Comparison of ENCODE assay signal across 1 cellular context in the genomic region with DNA sequence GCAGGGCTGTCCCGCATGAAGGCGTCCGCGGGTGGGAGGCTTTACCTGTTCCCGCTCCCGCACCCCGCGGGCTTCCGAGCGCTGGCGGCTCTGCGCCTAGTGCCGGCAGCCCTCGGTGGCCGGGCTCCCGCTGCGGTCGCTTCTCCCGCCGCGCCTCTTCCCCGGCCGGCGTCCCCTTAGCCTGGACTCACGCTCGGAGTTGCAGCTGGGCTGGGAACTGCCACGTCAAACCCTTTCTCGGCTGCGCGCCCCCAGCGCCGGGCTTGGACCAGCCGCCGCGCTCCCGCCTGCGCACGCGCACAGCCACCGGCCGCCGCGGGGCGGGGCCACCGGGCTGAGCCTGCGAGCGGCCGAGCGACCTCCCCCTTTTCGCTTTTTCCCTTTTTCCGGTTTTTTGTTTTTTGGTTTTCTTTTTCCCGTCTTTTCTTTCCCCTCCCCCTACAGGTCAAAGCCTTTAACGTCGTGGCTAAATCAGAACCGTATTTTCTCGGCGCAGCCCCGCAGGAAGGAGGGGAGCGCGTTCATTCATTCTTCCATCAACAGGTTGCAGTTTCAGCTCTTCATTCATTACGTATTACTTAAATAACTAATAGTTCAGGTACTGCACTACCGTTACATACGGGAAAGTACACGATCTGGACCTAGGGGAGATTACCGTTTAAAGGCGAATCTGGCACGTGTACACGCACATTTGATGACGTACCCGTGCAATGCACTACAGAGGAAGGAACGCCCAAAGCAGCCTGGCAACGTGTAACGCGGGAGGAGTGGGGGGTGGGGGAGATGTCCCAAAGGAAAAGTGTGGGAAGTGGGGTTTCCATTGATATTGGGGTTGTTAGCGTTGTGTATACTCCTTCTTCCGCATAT.
TF ChIP-seq lines count a peak whose summit lies in the region.

A gene with protein sequence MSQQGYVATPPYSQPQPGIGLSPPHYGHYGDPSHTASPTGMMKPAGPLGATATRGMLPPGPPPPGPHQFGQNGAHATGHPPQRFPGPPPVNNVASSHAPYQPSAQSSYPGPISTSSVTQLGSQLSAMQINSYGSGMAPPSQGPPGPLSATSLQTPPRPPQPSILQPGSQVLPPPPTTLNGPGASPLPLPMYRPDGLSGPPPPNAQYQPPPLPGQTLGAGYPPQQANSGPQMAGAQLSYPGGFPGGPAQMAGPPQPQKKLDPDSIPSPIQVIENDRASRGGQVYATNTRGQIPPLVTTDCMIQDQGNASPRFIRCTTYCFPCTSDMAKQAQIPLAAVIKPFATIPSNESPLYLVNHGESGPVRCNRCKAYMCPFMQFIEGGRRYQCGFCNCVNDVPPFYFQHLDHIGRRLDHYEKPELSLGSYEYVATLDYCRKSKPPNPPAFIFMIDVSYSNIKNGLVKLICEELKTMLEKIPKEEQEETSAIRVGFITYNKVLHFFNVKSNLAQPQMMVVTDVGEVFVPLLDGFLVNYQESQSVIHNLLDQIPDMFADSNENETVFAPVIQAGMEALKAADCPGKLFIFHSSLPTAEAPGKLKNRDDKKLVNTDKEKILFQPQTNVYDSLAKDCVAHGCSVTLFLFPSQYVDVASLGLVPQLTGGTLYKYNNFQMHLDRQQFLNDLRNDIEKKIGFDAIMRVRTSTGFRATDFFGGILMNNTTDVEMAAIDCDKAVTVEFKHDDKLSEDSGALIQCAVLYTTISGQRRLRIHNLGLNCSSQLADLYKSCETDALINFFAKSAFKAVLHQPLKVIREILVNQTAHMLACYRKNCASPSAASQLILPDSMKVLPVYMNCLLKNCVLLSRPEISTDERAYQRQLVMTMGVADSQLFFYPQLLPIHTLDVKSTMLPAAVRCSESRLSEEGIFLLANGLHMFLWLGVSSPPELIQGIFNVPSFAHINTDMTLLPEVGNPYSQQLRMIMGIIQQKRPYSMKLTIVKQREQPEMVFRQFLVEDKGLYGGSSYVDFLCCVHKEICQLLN (minus strand): TSS at position 231 of the 867 bp plus-strand sequence. CDS start 2,430 bp downstream, outside the sequence.

TF ChIP-seq in K562, 482 proteins besides CTCF, POLR2A, EP300 and RAD21 (continued from another document and continues in another):
- TF ChIP-seq, protein P1, sequence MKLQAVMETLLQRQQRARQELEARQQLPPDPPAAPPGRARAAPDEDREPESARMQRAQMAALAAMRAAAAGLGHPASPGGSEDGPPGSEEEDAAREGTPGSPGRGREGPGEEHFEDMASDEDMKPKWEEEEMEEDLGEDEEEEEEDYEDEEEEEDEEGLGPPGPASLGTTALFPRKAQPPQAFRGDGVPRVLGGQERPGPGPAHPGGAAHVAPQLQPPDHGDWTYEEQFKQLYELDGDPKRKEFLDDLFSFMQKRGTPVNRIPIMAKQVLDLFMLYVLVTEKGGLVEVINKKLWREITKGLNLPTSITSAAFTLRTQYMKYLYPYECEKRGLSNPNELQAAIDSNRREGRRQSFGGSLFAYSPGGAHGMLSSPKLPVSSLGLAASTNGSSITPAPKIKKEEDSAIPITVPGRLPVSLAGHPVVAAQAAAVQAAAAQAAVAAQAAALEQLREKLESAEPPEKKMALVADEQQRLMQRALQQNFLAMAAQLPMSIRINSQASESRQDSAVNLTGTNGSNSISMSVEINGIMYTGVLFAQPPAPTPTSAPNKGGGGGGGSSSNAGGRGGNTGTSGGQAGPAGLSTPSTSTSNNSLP (IDR thresholded peaks at IDR 0.05; ENCODE audit: borderline replicate concordance, low read depth, low read length): no peak
- TF ChIP-seq, protein P2, sequence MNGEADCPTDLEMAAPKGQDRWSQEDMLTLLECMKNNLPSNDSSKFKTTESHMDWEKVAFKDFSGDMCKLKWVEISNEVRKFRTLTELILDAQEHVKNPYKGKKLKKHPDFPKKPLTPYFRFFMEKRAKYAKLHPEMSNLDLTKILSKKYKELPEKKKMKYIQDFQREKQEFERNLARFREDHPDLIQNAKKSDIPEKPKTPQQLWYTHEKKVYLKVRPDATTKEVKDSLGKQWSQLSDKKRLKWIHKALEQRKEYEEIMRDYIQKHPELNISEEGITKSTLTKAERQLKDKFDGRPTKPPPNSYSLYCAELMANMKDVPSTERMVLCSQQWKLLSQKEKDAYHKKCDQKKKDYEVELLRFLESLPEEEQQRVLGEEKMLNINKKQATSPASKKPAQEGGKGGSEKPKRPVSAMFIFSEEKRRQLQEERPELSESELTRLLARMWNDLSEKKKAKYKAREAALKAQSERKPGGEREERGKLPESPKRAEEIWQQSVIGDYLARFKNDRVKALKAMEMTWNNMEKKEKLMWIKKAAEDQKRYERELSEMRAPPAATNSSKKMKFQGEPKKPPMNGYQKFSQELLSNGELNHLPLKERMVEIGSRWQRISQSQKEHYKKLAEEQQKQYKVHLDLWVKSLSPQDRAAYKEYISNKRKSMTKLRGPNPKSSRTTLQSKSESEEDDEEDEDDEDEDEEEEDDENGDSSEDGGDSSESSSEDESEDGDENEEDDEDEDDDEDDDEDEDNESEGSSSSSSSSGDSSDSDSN (IDR thresholded peaks at IDR 0.05; ENCODE audit: borderline replicate concordance in 1 of 2, low read depth in 2 of 2, low read length in 2 of 2): peak; percentile 49 to 64; a peak in 1 of 4 replicates
- TF ChIP-seq FOXA3 (CRISPR knock-in tag; conservative IDR thresholded peaks at IDR 0.05 in 1 of 2, IDR thresholded peaks at IDR 0.05 in 1 of 2) (no peak), ZNF274 (IDR thresholded peaks at IDR 0.05; ENCODE audit: borderline replicate concordance, low read depth, low read length) (no peak), JUN (IDR thresholded peaks at IDR 0.05; ENCODE audit: borderline replicate concordance, low read depth, low read length) (no peak), JUN (CRISPR knock-in tag; IDR thresholded peaks at IDR 0.05; ENCODE audit: borderline replicate concordance) (no peak), ZBTB7A (IDR thresholded peaks at IDR 0.05; ENCODE audit: borderline replicate concordance, control insufficient read depth, low read depth, low read length) (no peak), ZKSCAN8 (CRISPR knock-in tag; IDR thresholded peaks at IDR 0.05) (no peak), KLF10 (CRISPR knock-in tag; IDR thresholded peaks at IDR 0.05) (no peak), THRAP3 (IDR thresholded peaks at IDR 0.05; ENCODE audit: borderline replicate concordance) (no peak), RBM39 (optimal IDR thresholded peaks at IDR 0.05; ENCODE audit: low read depth, low read length) (no peak), TRIM28 (IDR thresholded peaks at IDR 0.05) (no peak), KAT7 (CRISPR knock-in tag; IDR thresholded peaks at IDR 0.05; ENCODE audit: borderline replicate concordance) (0 out of 2 replicates have a peak, but pooled peaks have one; percentile 55), C11orf30 (IDR thresholded peaks at IDR 0.05; ENCODE audit: low read depth) (no peak), HDGF (IDR thresholded peaks at IDR 0.05) (no peak), KLF1 (tag; IDR thresholded peaks at IDR 0.05) (no peak), MED1 (CRISPR knock-in tag; IDR thresholded peaks at IDR 0.05; ENCODE audit: borderline replicate concordance) (no peak), ZNF766 (CRISPR knock-in tag; conservative IDR thresholded peaks at IDR 0.05) (no peak), SREBF1 (IDR thresholded peaks at IDR 0.05; ENCODE audit: borderline replicate concordance, low read depth, low read length) (no peak), SNIP1 (IDR thresholded peaks at IDR 0.05; ENCODE audit: low read depth) (no peak), SP2 (IDR thresholded peaks at IDR 0.05; ENCODE audit: extremely low read depth, low read depth, low read length, poor library complexity, severe bottlenecking) (no peak), ZNF785 (CRISPR knock-in tag; IDR thresholded peaks at IDR 0.05) (no peak), PCBP1 (IDR thresholded peaks at IDR 0.05; ENCODE audit: low read depth, low read length, poor library complexity, severe bottlenecking) (no peak), CHD2 (IDR thresholded peaks at IDR 0.05; ENCODE audit: low read depth, low read length) (no peak; the same call in 1 of the 2 replicates), SREBF2 (CRISPR knock-in tag; IDR thresholded peaks at IDR 0.05) (no peak), SRSF7 (optimal IDR thresholded peaks at IDR 0.05; ENCODE audit: low read depth, low read length) (no peak), GATAD2A (IDR thresholded peaks at IDR 0.05) (no peak), ELF2 (CRISPR knock-in tag; IDR thresholded peaks at IDR 0.05) (no peak), MTF1 (CRISPR knock-in tag; IDR thresholded peaks at IDR 0.05; ENCODE audit: borderline replicate concordance) (no peak), IFI16 (CRISPR knock-in tag; IDR thresholded peaks at IDR 0.05) (no peak), ZNF146 (CRISPR knock-in tag; IDR thresholded peaks at IDR 0.05; ENCODE audit: unreplicated experiment) (no peak), ZNF507 (tag; conservative IDR thresholded peaks at IDR 0.05) (no peak), HNRNPL (IDR thresholded peaks at IDR 0.05; ENCODE audit: low read depth, low read length) (no peak), STAG1 (CRISPR knock-in tag; IDR thresholded peaks at IDR 0.05; ENCODE audit: borderline replicate concordance) (no peak), SIN3A (IDR thresholded peaks at IDR 0.05; ENCODE audit: borderline replicate concordance in 2 of 2, control insufficient read depth in 1 of 2, low read depth in 2 of 2, low read length in 2 of 2) (peak in 1 of 2 experiments; percentile 27; a peak in 1 of 4 replicates), PRPF4 (IDR thresholded peaks at IDR 0.05; ENCODE audit: insufficient read depth, low read depth, low read length, poor library complexity, severe bottlenecking) (peak; percentile 35), MECOM (CRISPR knock-in tag; IDR thresholded peaks at IDR 0.05) (no peak), ZNF347 (CRISPR knock-in tag; IDR thresholded peaks at IDR 0.05; ENCODE audit: low read depth) (no peak)
- TF ChIP-seq, protein P3, sequence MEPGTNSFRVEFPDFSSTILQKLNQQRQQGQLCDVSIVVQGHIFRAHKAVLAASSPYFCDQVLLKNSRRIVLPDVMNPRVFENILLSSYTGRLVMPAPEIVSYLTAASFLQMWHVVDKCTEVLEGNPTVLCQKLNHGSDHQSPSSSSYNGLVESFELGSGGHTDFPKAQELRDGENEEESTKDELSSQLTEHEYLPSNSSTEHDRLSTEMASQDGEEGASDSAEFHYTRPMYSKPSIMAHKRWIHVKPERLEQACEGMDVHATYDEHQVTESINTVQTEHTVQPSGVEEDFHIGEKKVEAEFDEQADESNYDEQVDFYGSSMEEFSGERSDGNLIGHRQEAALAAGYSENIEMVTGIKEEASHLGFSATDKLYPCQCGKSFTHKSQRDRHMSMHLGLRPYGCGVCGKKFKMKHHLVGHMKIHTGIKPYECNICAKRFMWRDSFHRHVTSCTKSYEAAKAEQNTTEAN (CRISPR knock-in tag; IDR thresholded peaks at IDR 0.05): 0 out of 2 replicates have a peak, but pooled peaks have one; percentile 67
- TF ChIP-seq, protein P4, sequence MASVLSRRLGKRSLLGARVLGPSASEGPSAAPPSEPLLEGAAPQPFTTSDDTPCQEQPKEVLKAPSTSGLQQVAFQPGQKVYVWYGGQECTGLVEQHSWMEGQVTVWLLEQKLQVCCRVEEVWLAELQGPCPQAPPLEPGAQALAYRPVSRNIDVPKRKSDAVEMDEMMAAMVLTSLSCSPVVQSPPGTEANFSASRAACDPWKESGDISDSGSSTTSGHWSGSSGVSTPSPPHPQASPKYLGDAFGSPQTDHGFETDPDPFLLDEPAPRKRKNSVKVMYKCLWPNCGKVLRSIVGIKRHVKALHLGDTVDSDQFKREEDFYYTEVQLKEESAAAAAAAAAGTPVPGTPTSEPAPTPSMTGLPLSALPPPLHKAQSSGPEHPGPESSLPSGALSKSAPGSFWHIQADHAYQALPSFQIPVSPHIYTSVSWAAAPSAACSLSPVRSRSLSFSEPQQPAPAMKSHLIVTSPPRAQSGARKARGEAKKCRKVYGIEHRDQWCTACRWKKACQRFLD (CRISPR knock-in tag; IDR thresholded peaks at IDR 0.05): no peak
- TF ChIP-seq, protein P5, sequence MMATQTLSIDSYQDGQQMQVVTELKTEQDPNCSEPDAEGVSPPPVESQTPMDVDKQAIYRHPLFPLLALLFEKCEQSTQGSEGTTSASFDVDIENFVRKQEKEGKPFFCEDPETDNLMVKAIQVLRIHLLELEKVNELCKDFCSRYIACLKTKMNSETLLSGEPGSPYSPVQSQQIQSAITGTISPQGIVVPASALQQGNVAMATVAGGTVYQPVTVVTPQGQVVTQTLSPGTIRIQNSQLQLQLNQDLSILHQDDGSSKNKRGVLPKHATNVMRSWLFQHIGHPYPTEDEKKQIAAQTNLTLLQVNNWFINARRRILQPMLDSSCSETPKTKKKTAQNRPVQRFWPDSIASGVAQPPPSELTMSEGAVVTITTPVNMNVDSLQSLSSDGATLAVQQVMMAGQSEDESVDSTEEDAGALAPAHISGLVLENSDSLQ (IDR thresholded peaks at IDR 0.05): no peak
